In genomic region chr1:225827076-225827475, GRCh38 we compare ENCODE assay signal across 21 cellular contexts.
"Had no signal": no experiment of that assay in that cellular context is flagged by ENCODE, and none has a peak within 500 bp of the region (broad histone marks: within the 10 kb centered on the region; RNA-seq: fewer than 3 reads in every experiment).

No MANE protein-coding gene starts in this region.

- H3K27me3 Mint-ChIP-seq: activated CD4-positive, alpha-beta memory T cell treated with anti-CD3 and anti-CD28 coated beads, Interleukin-2, amount 10 ng/mL, durations not matched to agents 7 days and 5 days; activated naive CD8-positive, alpha-beta T cell treated with anti-CD3 and anti-CD28 coated beads, Interleukin-2, amount 10 ng/mL, durations not matched to agents 7 days and 5 days; progenitor cell of endocrine pancreas; stimulated activated naive B cell treated with anti-CD40 and anti-IgM and Interleukin-4, amounts not matched to agents 10 μg/mL and 1 μg/mL and 100 μg/mL, for 72 hours had no signal

- H3K36me3 ChIP-seq: neural progenitor cell had no signal

- H3K4me2 ChIP-seq: neural progenitor cell had no signal

- ATAC-seq: activated T-cell treated with anti-CD3 and anti-CD28 coated beads, Interleukin-2, amount 50 U/mL, for 72 hours; naive thymus-derived CD4-positive, alpha-beta T cell; stimulated activated naive B cell treated with anti-CD40 and anti-IgM and Interleukin-4, amounts not matched to agents 10 μg/mL and 1 μg/mL and 100 μg/mL, for 72 hours had no signal

- H2AFZ ChIP-seq: neural progenitor cell had no signal

- H3K27ac Mint-ChIP-seq: activated CD4-positive, alpha-beta memory T cell treated with anti-CD3 and anti-CD28 coated beads, Interleukin-2, amount 10 ng/mL, durations not matched to agents 7 days and 5 days; activated CD4-positive, alpha-beta T cell treated with anti-CD3 and anti-CD28 coated beads, Interleukin-2, amount 10 ng/mL, durations not matched to agents 24 days and 14 days; activated naive CD4-positive, alpha-beta T cell treated with anti-CD3 and anti-CD28 coated beads for 36 hours; activated naive CD8-positive, alpha-beta T cell treated with anti-CD3 and anti-CD28 coated beads, Interleukin-2, amount 10 ng/mL, durations not matched to agents 7 days and 5 days; activated T-cell treated with anti-CD3 and anti-CD28 coated beads, Interleukin-2, amount 50 U/mL, for 72 hours; progenitor cell of endocrine pancreas; stimulated activated naive B cell treated with anti-CD40 and anti-IgM and Interleukin-4, amounts not matched to agents 10 μg/mL and 1 μg/mL and 100 μg/mL, for 72 hours had no signal

- H3K4me3 ChIP-seq: cardiac muscle cell, neural progenitor cell, thoracic aorta, upper lobe of right lung had no signal

- H3K9ac ChIP-seq: neural progenitor cell had no signal

- H3K36me3 Mint-ChIP-seq: activated naive CD8-positive, alpha-beta T cell treated with anti-CD3 and anti-CD28 coated beads, Interleukin-2, amount 10 ng/mL, durations not matched to agents 7 days and 5 days; naive thymus-derived CD4-positive, alpha-beta T cell had no signal

- DNase-seq: activated CD4-positive, alpha-beta memory T cell treated with anti-CD3 and anti-CD28 coated beads, Interleukin-2, amount 10 ng/mL, durations not matched to agents 7 days and 5 days; activated CD4-positive, alpha-beta T cell treated with anti-CD3 and anti-CD28 coated beads, Interleukin-2, amount 10 ng/mL, durations not matched to agents 24 days and 14 days; activated effector memory CD4-positive, alpha-beta T cell treated with Interleukin-2 at 50 U/mL for 16 hours; activated naive CD4-positive, alpha-beta T cell treated with anti-CD3 and anti-CD28 coated beads for 36 hours; activated naive CD8-positive, alpha-beta T cell treated with anti-CD3 and anti-CD28 coated beads, Interleukin-2, amount 10 ng/mL, durations not matched to agents 7 days and 5 days; activated T-cell treated with anti-CD3 and anti-CD28 coated beads, Interleukin-2, amount 50 U/mL, for 72 hours; amygdala; effector CD8-positive, alpha-beta T cell; naive thymus-derived CD4-positive, alpha-beta T cell; retina; stimulated activated CD4-positive, alpha-beta T cell treated with anti-CD3 and anti-CD28 coated beads, Interleukin-2, amount 100 ng/mL, for 48 hours; stimulated activated CD8-positive, alpha-beta memory T cell treated with anti-CD3 and anti-CD28 coated beads, Interleukin-4, amount 100 ng/mL, for 48 hours; stimulated activated naive B cell treated with anti-CD40 and anti-IgM and Interleukin-4, amounts not matched to agents 10 μg/mL and 1 μg/mL and 100 μg/mL, for 72 hours; SW 1271; T-helper 2 cell; upper lobe of right lung had no signal

- FAIRE-seq: frontal cortex had no signal

- H3K27me3 ChIP-seq: cardiac muscle cell, neural progenitor cell, upper lobe of right lung had no signal

- H3K4me3 Mint-ChIP-seq: activated CD4-positive, alpha-beta memory T cell treated with anti-CD3 and anti-CD28 coated beads, Interleukin-2, amount 10 ng/mL, durations not matched to agents 7 days and 5 days; activated CD4-positive, alpha-beta T cell treated with anti-CD3 and anti-CD28 coated beads, Interleukin-2, amount 10 ng/mL, durations not matched to agents 24 days and 14 days; activated naive CD4-positive, alpha-beta T cell treated with anti-CD3 and anti-CD28 coated beads for 36 hours; activated naive CD8-positive, alpha-beta T cell treated with anti-CD3 and anti-CD28 coated beads, Interleukin-2, amount 10 ng/mL, durations not matched to agents 7 days and 5 days; activated T-cell treated with anti-CD3 and anti-CD28 coated beads, Interleukin-2, amount 50 U/mL, for 72 hours; naive thymus-derived CD4-positive, alpha-beta T cell; stimulated activated naive B cell treated with anti-CD40 and anti-IgM and Interleukin-4, amounts not matched to agents 10 μg/mL and 1 μg/mL and 100 μg/mL, for 72 hours had no signal

- H3K27ac ChIP-seq: cardiac muscle cell, neural progenitor cell, thoracic aorta, upper lobe of right lung had no signal

- H3K9me3 Mint-ChIP-seq: activated CD4-positive, alpha-beta memory T cell treated with anti-CD3 and anti-CD28 coated beads, Interleukin-2, amount 10 ng/mL, durations not matched to agents 7 days and 5 days; activated CD4-positive, alpha-beta T cell treated with anti-CD3 and anti-CD28 coated beads, Interleukin-2, amount 10 ng/mL, durations not matched to agents 24 days and 14 days; activated naive CD4-positive, alpha-beta T cell treated with anti-CD3 and anti-CD28 coated beads for 36 hours; activated naive CD8-positive, alpha-beta T cell treated with anti-CD3 and anti-CD28 coated beads, Interleukin-2, amount 10 ng/mL, durations not matched to agents 7 days and 5 days; activated T-cell treated with anti-CD3 and anti-CD28 coated beads, Interleukin-2, amount 50 U/mL, for 72 hours; naive thymus-derived CD4-positive, alpha-beta T cell; neural progenitor cell; stimulated activated naive B cell treated with anti-CD40 and anti-IgM and Interleukin-4, amounts not matched to agents 10 μg/mL and 1 μg/mL and 100 μg/mL, for 72 hours had no signal

- H3K4me1 Mint-ChIP-seq: activated CD4-positive, alpha-beta memory T cell treated with anti-CD3 and anti-CD28 coated beads, Interleukin-2, amount 10 ng/mL, durations not matched to agents 7 days and 5 days; activated CD4-positive, alpha-beta T cell treated with anti-CD3 and anti-CD28 coated beads, Interleukin-2, amount 10 ng/mL, durations not matched to agents 24 days and 14 days; activated naive CD8-positive, alpha-beta T cell treated with anti-CD3 and anti-CD28 coated beads, Interleukin-2, amount 10 ng/mL, durations not matched to agents 7 days and 5 days had no signal

- H3K9me3 ChIP-seq: thoracic aorta, upper lobe of right lung had no signal
